Comparison of ENCODE assay signal across 15 cellular contexts in the genomic region with DNA sequence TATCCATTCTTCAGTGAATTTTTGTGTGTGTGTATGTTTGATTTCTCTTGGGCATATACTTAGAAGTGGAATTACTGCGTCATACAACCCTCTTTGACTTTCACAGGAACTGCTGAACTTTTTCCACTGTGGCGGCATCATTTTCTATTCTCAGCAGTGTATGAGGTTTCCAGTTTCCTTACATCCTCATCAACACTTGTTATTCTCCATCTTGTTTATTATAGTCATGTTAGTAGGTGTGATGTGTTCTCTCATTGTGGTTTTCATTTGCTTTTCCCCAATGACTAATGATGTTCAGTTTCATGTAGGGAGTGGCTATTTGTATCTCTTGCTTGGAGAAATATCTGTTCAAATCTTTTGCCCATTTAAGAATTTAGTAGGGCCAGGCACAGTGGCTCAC. TPM values are rescaled to one million over a fixed set of nuclear protein-coding genes. Genes with fewer than 3 reads are reported as not detected.
DNase-seq lines count a peak whose midpoint lies in the region; ATAC-seq, FAIRE-seq and TF ChIP-seq lines count a peak whose summit lies in the region.
"Had no signal": no experiment of that assay in that cellular context is flagged by ENCODE, and none has a peak within 500 bp of the region (broad histone marks: within the 10 kb centered on the region; RNA-seq: fewer than 3 reads in every experiment).

No MANE protein-coding gene starts in this region.

- H3K79me2 ChIP-seq in GM12878 (ENCODE audit: control insufficient read depth, insufficient read depth, low read length): peaks cover 44% of the 10 kb centered on the region

- H3K36me3 Mint-ChIP-seq in T-helper 17 cell (ENCODE audit: low read depth) (peaks cover 5% of the 10 kb centered on the region), osteocyte (ENCODE audit: unreplicated experiment) (peaks cover 17% of the 10 kb centered on the region)

- ATAC-seq in T-helper 17 cell (no peak), GM12878 (peak; percentile 15), HG03469 (IDR thresholded peaks at IDR 0.05; ENCODE audit: unreplicated experiment) (no peak)

- no peak for TF ChIP-seq CTCF in GM10266 (IDR thresholded peaks at IDR 0.05; ENCODE audit: control insufficient read depth, insufficient read depth, low read depth, missing control alignments)
- TF ChIP-seq CTCF in GM12878 (IDR thresholded peaks at IDR 0.05 in 2 of 3, conservative IDR thresholded peaks at IDR 0.05 in 1 of 3; ENCODE audit: control insufficient read depth in 2 of 3, extremely low read depth in 1 of 3, insufficient read depth in 1 of 3, low read depth in 3 of 3, low read length in 3 of 3): no peak
- TF ChIP-seq CTCF in osteocyte (IDR thresholded peaks at IDR 0.05): no peak

- no peak overlapping the region for H3K9ac ChIP-seq in GM12878 (ENCODE audit: control insufficient read depth, insufficient read depth, low read length)

- FAIRE-seq in GM12878 (lab: Jason Lieb, UNC) (no peak), GM12892 (lab: Jason Lieb, UNC) (no peak)

- in situ Hi-C loops in GM12878 (cut with MboI): no loop called here

- no peak for TF ChIP-seq RAD21 in GM12878 (IDR thresholded peaks at IDR 0.05; ENCODE audit: insufficient read depth, low read depth, low read length)

- TF ChIP-seq POLR2A in GM12878 (IDR thresholded peaks at IDR 0.05; ENCODE audit: low read depth, low read length) (no peak), GM12892 (IDR thresholded peaks at IDR 0.05; ENCODE audit: low read depth, low read length) (no peak)

- peaks cover 0 to 7% of the 10 kb centered on the region in 2 experiments; a peak in 3 of 4 replicates for H3K36me3 ChIP-seq in GM12878 (ENCODE audit: control insufficient read depth in 2 of 2, insufficient read depth in 2 of 2, low read length in 1 of 2)

- H3K27me3 ChIP-seq in GM12878 (replicated peaks in 1 of 2; ENCODE audit: control insufficient read depth in 2 of 2, insufficient read depth in 2 of 2, low read length in 1 of 2): no peaks in the 10 kb centered on the region
- H3K27me3 ChIP-seq: right atrium auricular region had no signal

- no peak for TF ChIP-seq EP300 in GM12878 (IDR thresholded peaks at IDR 0.05; ENCODE audit: borderline replicate concordance in 1 of 2, control insufficient read depth in 1 of 2, low read depth in 2 of 2, low read length in 2 of 2)

- H3K27ac Mint-ChIP-seq in T-helper 17 cell: peak overlapping the region; percentile 29
- H3K27ac Mint-ChIP-seq in osteocyte (ENCODE audit: unreplicated experiment): no peak overlapping the region
- H3K27ac Mint-ChIP-seq: dendritic cell treated with granulocyte-macrophage colony-stimulating factor and Interleukin-4, amounts not matched to agents 40 ng/mL and 50 ng/mL, for 4 days; IgD-negative memory B cell had no signal

- POLR2A ChIA-PET in GM12878 (lab: Charles Lee): no interaction called here

- H3K4me1 Mint-ChIP-seq in T-helper 17 cell (peaks cover 42% of the 10 kb centered on the region), osteocyte (ENCODE audit: unreplicated experiment) (peaks cover 36% of the 10 kb centered on the region)

- CTCF ChIA-PET in GM12878 (lab: Yijun Ruan, JAX): no interaction called here

- no TSS peak for BruUV-seq in GM12878 (replicated peaks; lab: Mats Ljungman, UMichigan)

- H3K27me3 Mint-ChIP-seq in T-helper 17 cell (no peaks in the 10 kb centered on the region), osteocyte (ENCODE audit: unreplicated experiment) (no peaks in the 10 kb centered on the region)
- H3K27me3 Mint-ChIP-seq: dendritic cell treated with granulocyte-macrophage colony-stimulating factor and Interleukin-4, amounts not matched to agents 40 ng/mL and 50 ng/mL, for 4 days; IgD-negative memory B cell had no signal

- intact Hi-C loops in GM12878 (cut with micrococcal nuclease; ENCODE audit: unreplicated experiment): loop anchor here (10.0 kb wide), 1 partner anchor 482 kb away; no protein-coding TSS in a partner anchor

- H3K4me3 ChIP-seq in GM12878: no peak overlapping the region
- H3K4me3 ChIP-seq: right atrium auricular region, thoracic aorta had no signal

- H3K4me1 ChIP-seq in GM12878 (ENCODE audit: control insufficient read depth, insufficient read depth, low read length): peaks cover 13% of the 10 kb centered on the region

- no peaks in the 10 kb centered on the region for H3K9me3 Mint-ChIP-seq in osteocyte (ENCODE audit: unreplicated experiment)
- H3K9me3 Mint-ChIP-seq: dendritic cell treated with granulocyte-macrophage colony-stimulating factor and Interleukin-4, amounts not matched to agents 40 ng/mL and 50 ng/mL, for 4 days had no signal

- peak overlapping the region; percentile 21; the same call in 1 of the 2 replicates for H3K4me2 ChIP-seq in GM12878 (ENCODE audit: control insufficient read depth, insufficient read depth)

- no peak overlapping the region for H2AFZ ChIP-seq in GM12878 (ENCODE audit: control insufficient read depth, low read depth, low read length)

- DNase-seq in GM10266 (ENCODE audit: extremely low spot score) (peak; percentile 40), T-helper 17 cell (no peak), GM12878 (ENCODE audit: low read depth, low spot score) (no peak), osteocyte (ENCODE audit: extremely low spot score, unreplicated experiment) (no peak), A172 (ENCODE audit: low spot score) (no peak), GM12892 (ENCODE audit: insufficient read length) (no peak), AG08396 (ENCODE audit: low spot score) (no peak)
- DNase-seq: midbrain, NCI-H1694 treated with DMSO at 0.1 percent for 48 hours, WERI-Rb-1 had no signal

- 84% methylated on average over 2 of the region's 2 CpGs for WGBS in GM12878 (ENCODE audit: insufficient coverage, insufficient replicate concordance, low lambda C conversion rate, missing lambda C conversion rate)

- RAD21 ChIA-PET in GM12878 (lab: Charles Lee; ENCODE audit: unreplicated experiment): no interaction called here

- peak overlapping the region; percentile 12 for H3K4me3 Mint-ChIP-seq in T-helper 17 cell
- H3K4me3 Mint-ChIP-seq in osteocyte (ENCODE audit: unreplicated experiment): peak overlapping the region; percentile 11
- H3K4me3 Mint-ChIP-seq: dendritic cell treated with granulocyte-macrophage colony-stimulating factor and Interleukin-4, amounts not matched to agents 40 ng/mL and 50 ng/mL, for 4 days had no signal

- H3K9me3 ChIP-seq in T-helper 17 cell (ENCODE audit: control insufficient read depth, low read length, poor library complexity, severe bottlenecking): no peaks in the 10 kb centered on the region
- H3K9me3 ChIP-seq in GM12878 (replicated peaks; ENCODE audit: control insufficient read depth, insufficient read depth, low read length): no peaks in the 10 kb centered on the region
- H3K9me3 ChIP-seq: right atrium auricular region, thoracic aorta had no signal

- SMC1A ChIA-PET in GM12878 (lab: Charles Lee; ENCODE audit: uncharacterized antibody, unreplicated experiment): no interaction called here

- no peak overlapping the region for H3K27ac ChIP-seq in GM12878 (ENCODE audit: control insufficient read depth, insufficient read depth)
- H3K27ac ChIP-seq: right atrium auricular region, thoracic aorta, WERI-Rb-1 had no signal

- H4K20me1 ChIP-seq in GM12878 (ENCODE audit: control insufficient read depth, insufficient read depth): no peaks in the 10 kb centered on the region

RNA-seq across cellular contexts. Expression of a gene that starts 2.6 kb away (rescaled TPM):
- total RNA-seq in T-helper 17 cell (1 to 10 TPM; 7.9 to 8.4 TPM), GM12878 (2014; rRNA removed) (11.2 and 14.1 TPM in 2 replicates), GM12878 (2014; rRNA removed; fragmentation: Illumina TruSeq; extraction: Trizol) (9.8 and 11.1 TPM in 2 replicates), GM12878 (2021) (10.2 and 12.4 TPM in 2 replicates), osteocyte (9.0 and 11.5 TPM in 2 replicates)
- total RNA-seq in GM12878 (2013; cell fraction: nucleolus; rRNA removed): 19.1 and 19.8 TPM in 2 replicates
- polyA plus RNA-seq in GM12878 (2011; ENCODE audit: low read depth): 3.7 TPM
- polyA plus RNA-seq in GM12878 (2011; rRNA removed) (9.9 and 12.2 TPM in 2 replicates), GM12878 (2014; fragmentation: Illumina TruSeq; extraction: Trizol) (9.5 and 11.9 TPM in 2 replicates), GM12878 (2014; fragmentation: Nextera tagmentation; extraction: Ambion mirVana) (1 to 10 TPM; 1.8 to 2.0 TPM), GM12878 (2014; rRNA removed) (8.7 and 9.3 TPM in 2 replicates), GM12878 (2016; fragmentation: Nextera tagmentation; extraction: Ambion mirVana) (10 to 100 TPM; 12.9 to 14.0 TPM)
- polyA plus RNA-seq in GM12878 (2011; cell fraction: cytosol; rRNA removed): 12.5 and 12.8 TPM in 2 replicates
- 16.2 and 16.3 TPM in 2 replicates for polyA plus RNA-seq in GM12878 (2011; cell fraction: nucleus; rRNA removed)
- polyA plus RNA-seq in GM12878 (2012): 4.7 and 6.1 TPM in 2 replicates
- polyA minus RNA-seq in GM12878 (2011; rRNA and poly(A)+ RNA removed): 23.2 and 26.5 TPM in 2 replicates
- 4.4 and 6.8 TPM in 2 replicates for polyA minus RNA-seq in GM12878 (2011; cell fraction: cytosol; rRNA and poly(A)+ RNA removed)
- 7.5 and 11.7 TPM in 2 replicates for polyA minus RNA-seq in GM12878 (2011; cell fraction: nucleus; rRNA and poly(A)+ RNA removed)
- total RNA-seq in A172 (2014; rRNA removed; shearing (Covaris generic)): 11.5 and 13.3 TPM in 2 replicates
- 4.2 TPM for polyA plus RNA-seq in GM12892 (2012; ENCODE audit: missing spikeins)

RNA-seq across cellular contexts. Expression of a gene that starts 24.4 kb away (rescaled TPM):
- total RNA-seq in T-helper 17 cell (1,000 to 10,000 TPM; 1,506 to 1,597 TPM), GM12878 (2014; rRNA removed) (2,340 and 2,418 TPM in 2 replicates), GM12878 (2014; rRNA removed; fragmentation: Illumina TruSeq; extraction: Trizol) (4,535 and 4,622 TPM in 2 replicates), GM12878 (2021) (2,052 and 2,163 TPM in 2 replicates), osteocyte (1,078 and 1,108 TPM in 2 replicates)
- total RNA-seq in GM12878 (2013; cell fraction: nucleolus; rRNA removed): 532 and 580 TPM in 2 replicates
- 4,165 TPM for polyA plus RNA-seq in GM12878 (2011; ENCODE audit: low read depth)
- polyA plus RNA-seq in GM12878 (2011; rRNA removed) (2,640 and 2,932 TPM in 2 replicates), GM12878 (2014; fragmentation: Illumina TruSeq; extraction: Trizol) (4,925 and 5,544 TPM in 2 replicates), GM12878 (2014; fragmentation: Nextera tagmentation; extraction: Ambion mirVana) (1,000 to 10,000 TPM; 3,077 to 3,412 TPM), GM12878 (2014; rRNA removed) (3,446 and 3,776 TPM in 2 replicates), GM12878 (2016; fragmentation: Nextera tagmentation; extraction: Ambion mirVana) (1,000 to 10,000 TPM in 1 of 2 experiments, 100 to 1,000 TPM in 1; 961 to 1,005 TPM)
- polyA plus RNA-seq in GM12878 (2011; cell fraction: cytosol; rRNA removed): 2,904 and 3,567 TPM in 2 replicates
- polyA plus RNA-seq in GM12878 (2011; cell fraction: nucleus; rRNA removed): 879 and 937 TPM in 2 replicates
- 3,068 and 4,412 TPM in 2 replicates for polyA plus RNA-seq in GM12878 (2012)
- 712 and 1,069 TPM in 2 replicates for polyA minus RNA-seq in GM12878 (2011; rRNA and poly(A)+ RNA removed)
- polyA minus RNA-seq in GM12878 (2011; cell fraction: cytosol; rRNA and poly(A)+ RNA removed): 520 and 541 TPM in 2 replicates
- 259 and 431 TPM in 2 replicates for polyA minus RNA-seq in GM12878 (2011; cell fraction: nucleus; rRNA and poly(A)+ RNA removed)
- total RNA-seq in A172 (2014; rRNA removed; shearing (Covaris generic)): 1,716 and 1,722 TPM in 2 replicates
- polyA plus RNA-seq in GM12892 (2012; ENCODE audit: missing spikeins): 4,522 TPM

RNA-seq across cellular contexts. Expression of a gene that starts 24.6 kb away (rescaled TPM):
- total RNA-seq in T-helper 17 cell: 10 to 100 TPM; 19.6 to 22.2 TPM
- 60.8 and 70.8 TPM in 2 replicates for total RNA-seq in GM12878 (2013; cell fraction: nucleolus; rRNA removed)
- total RNA-seq in GM12878 (2014; rRNA removed): 13.1 and 13.7 TPM in 2 replicates
- 5.8 and 5.9 TPM in 2 replicates for total RNA-seq in GM12878 (2014; rRNA removed; fragmentation: Illumina TruSeq; extraction: Trizol)
- total RNA-seq in GM12878 (2021): 18.9 and 20.4 TPM in 2 replicates
- polyA plus RNA-seq in GM12878 (2011; ENCODE audit: low read depth): 6.8 TPM
- 7.5 and 9.7 TPM in 2 replicates for polyA plus RNA-seq in GM12878 (2011; rRNA removed)
- 8.2 and 10.8 TPM in 2 replicates for polyA plus RNA-seq in GM12878 (2011; cell fraction: cytosol; rRNA removed)
- polyA plus RNA-seq in GM12878 (2011; cell fraction: nucleus; rRNA removed): 44.3 and 44.5 TPM in 2 replicates
- 12.3 and 17.2 TPM in 2 replicates for polyA plus RNA-seq in GM12878 (2012)
- polyA plus RNA-seq in GM12878 (2014; fragmentation: Illumina TruSeq; extraction: Trizol): 4.5 and 6.9 TPM in 2 replicates
- under 1 TPM; 0.14 to 0.53 TPM for polyA plus RNA-seq in GM12878 (2014; fragmentation: Nextera tagmentation; extraction: Ambion mirVana)
- polyA plus RNA-seq in GM12878 (2014; rRNA removed): 14.3 and 14.8 TPM in 2 replicates
- 10 to 100 TPM; 18.4 to 23.4 TPM for polyA plus RNA-seq in GM12878 (2016; fragmentation: Nextera tagmentation; extraction: Ambion mirVana)
- 7.3 and 16.4 TPM in 2 replicates for polyA minus RNA-seq in GM12878 (2011; rRNA and poly(A)+ RNA removed)
- polyA minus RNA-seq in GM12878 (2011; cell fraction: cytosol; rRNA and poly(A)+ RNA removed): 3.2 and 6.8 TPM in 2 replicates
- 22.5 and 27.0 TPM in 2 replicates for polyA minus RNA-seq in GM12878 (2011; cell fraction: nucleus; rRNA and poly(A)+ RNA removed)
- total RNA-seq in osteocyte: 23.5 and 26.0 TPM in 2 replicates
- total RNA-seq in A172 (2014; rRNA removed; shearing (Covaris generic)): 8.5 and 9.6 TPM in 2 replicates
- polyA plus RNA-seq in GM12892 (2012; ENCODE audit: missing spikeins): 11.2 TPM

RNA-seq across cellular contexts. Expression of a gene that starts 29.8 kb away (rescaled TPM):
- total RNA-seq in T-helper 17 cell (1 to 10 TPM; 3.0 to 4.3 TPM), GM12878 (2014; rRNA removed) (11.4 and 17.5 TPM in 2 replicates), GM12878 (2014; rRNA removed; fragmentation: Illumina TruSeq; extraction: Trizol) (4.6 and 4.7 TPM in 2 replicates), GM12878 (2021) (13.3 and 13.7 TPM in 2 replicates), osteocyte (18.2 and 18.7 TPM in 2 replicates)
- total RNA-seq in GM12878 (2013; cell fraction: nucleolus; rRNA removed): 11.3 and 13.6 TPM in 2 replicates
- polyA plus RNA-seq in GM12878 (2011; ENCODE audit: low read depth): 5.3 TPM
- polyA plus RNA-seq in GM12878 (2011; rRNA removed) (2.9 and 6.3 TPM in 2 replicates), GM12878 (2014; fragmentation: Illumina TruSeq; extraction: Trizol) (1.6 and 3.3 TPM in 2 replicates), GM12878 (2014; fragmentation: Nextera tagmentation; extraction: Ambion mirVana) (1 to 10 TPM in 1 of 2 experiments, under 1 TPM in 1; 0.31 to 1.4 TPM), GM12878 (2014; rRNA removed) (13.9 and 16.3 TPM in 2 replicates), GM12878 (2016; fragmentation: Nextera tagmentation; extraction: Ambion mirVana) (10 to 100 TPM; 16.8 to 22.7 TPM)
- 7.4 and 13.6 TPM in 2 replicates for polyA plus RNA-seq in GM12878 (2011; cell fraction: cytosol; rRNA removed)
- 24.0 and 30.3 TPM in 2 replicates for polyA plus RNA-seq in GM12878 (2011; cell fraction: nucleus; rRNA removed)
- polyA plus RNA-seq in GM12878 (2012): 9.2 and 9.4 TPM in 2 replicates
- 5.9 and 12.9 TPM in 2 replicates for polyA minus RNA-seq in GM12878 (2011; rRNA and poly(A)+ RNA removed)
- polyA minus RNA-seq in GM12878 (2011; cell fraction: cytosol; rRNA and poly(A)+ RNA removed): 7.0 and 9.9 TPM in 2 replicates
- 5.0 and 11.5 TPM in 2 replicates for polyA minus RNA-seq in GM12878 (2011; cell fraction: nucleus; rRNA and poly(A)+ RNA removed)
- 13.8 and 24.1 TPM in 2 replicates for total RNA-seq in A172 (2014; rRNA removed; shearing (Covaris generic))
- 3.0 TPM for polyA plus RNA-seq in GM12892 (2012; ENCODE audit: missing spikeins)
